Comparison of ENCODE assay signal across 21 cellular contexts in genomic region chr10:93954726-93955363, GRCh38. TPM values are rescaled to one million over a fixed set of nuclear protein-coding genes. Genes with fewer than 3 reads are reported as not detected.
A peak's percentile ranks its signal among the peaks of the same experiment; 100 is the strongest.
DNase-seq lines count a peak whose midpoint lies in the region; FAIRE-seq and TF ChIP-seq lines count a peak whose summit lies in the region.
"Had no signal": no experiment of that assay in that cellular context is flagged by ENCODE, and none has a peak within 500 bp of the region (broad histone marks: within the 10 kb centered on the region; RNA-seq: fewer than 3 reads in every experiment).

No MANE protein-coding gene starts in this region.

- peak overlapping the region; percentile 45 for H3K4me2 ChIP-seq in keratinocyte (ENCODE audit: control insufficient read depth, extremely low read depth, insufficient read depth, low read depth, low read length)

- H2AFZ ChIP-seq in keratinocyte (ENCODE audit: control insufficient read depth, low read length): no peak overlapping the region

- DNase-seq in AG10803 (ENCODE audit: low read depth) (peak; percentile 29), MG63 (peak; percentile 67), astrocyte of the spinal cord (ENCODE audit: low read depth, low spot score) (peak; percentile 65), keratinocyte (ENCODE audit: low read depth, low spot score) (no peak), SIG-M5 (lab: John Stamatoyannopoulos, UW) (no peak), NCI-H2081 treated with DMSO at 0.1 percent for 48 hours (lab: John Stamatoyannopoulos, UW) (no peak), DMS153 treated with DMSO at 0.1 percent for 48 hours (lab: John Stamatoyannopoulos, UW; ENCODE audit: unreplicated experiment) (no peak), dedifferentiated amniotic fluid mesenchymal stem cell (ENCODE audit: extremely low spot score) (no peak)
- DNase-seq: activated CD8-positive, alpha-beta T cell treated with anti-CD3 and anti-CD28 coated beads, Interleukin-2, amount 10 ng/mL, durations not matched to agents 7 days and 5 days; activated naive CD8-positive, alpha-beta T cell treated with anti-CD3 and anti-CD28 coated beads, Interleukin-2, amount 50 U/mL, for 24 hours; effector memory CD8-positive, alpha-beta T cell; GDM1; H9; MM.1S; NCI-H2029 treated with DMSO at 0.1 percent for 48 hours; NCI-H524 treated with DMSO at 0.1 percent for 48 hours; stimulated activated CD4-positive, alpha-beta T cell treated with anti-CD3 and anti-CD28 coated beads, Interleukin-12 subunit alpha, Interleukin-12 subunit beta, amount 100 ng/mL, for 4 hours; stimulated activated naive CD4-positive, alpha-beta T cell treated with Interleukin-2 at 50 U/mL for 16 hours had no signal

- H3K27me3 ChIP-seq in MG63 (no peaks in the 10 kb centered on the region), keratinocyte (ENCODE audit: control insufficient read depth, extremely low read depth, insufficient read depth, low read length) (no peaks in the 10 kb centered on the region)

- peaks cover 6% of the 10 kb centered on the region for H3K4me1 ChIP-seq in keratinocyte (ENCODE audit: control insufficient read depth, extremely low read depth, insufficient read depth, low read length)
- H3K4me1 ChIP-seq: prostate gland had no signal

- in situ Hi-C loops in astrocyte of the spinal cord (cut with HindIII; ENCODE audit: low sequenced_read_pairs): no loop called here

- H3K9me3 ChIP-seq in MG63 (peaks cover 3% of the 10 kb centered on the region; the same call in 1 of the 2 replicates), keratinocyte (ENCODE audit: control insufficient read depth, low read depth, low read length) (no peaks in the 10 kb centered on the region)
- H3K9me3 ChIP-seq: prostate gland had no signal

- peak overlapping the region; percentile 59 for H3K27ac ChIP-seq in keratinocyte (ENCODE audit: control insufficient read depth, insufficient read depth, low read length)
- H3K27ac ChIP-seq: prostate gland, VCaP had no signal

- no peaks in the 10 kb centered on the region for H3K9me1 ChIP-seq in keratinocyte (ENCODE audit: control insufficient read depth, extremely low read depth, insufficient read depth, low read length)

- TF ChIP-seq CTCF in AG10803 (conservative IDR thresholded peaks at IDR 0.05; ENCODE audit: low read length) (no peak), astrocyte of the spinal cord (IDR thresholded peaks at IDR 0.05; ENCODE audit: low read depth, low read length) (no peak), keratinocyte (optimal IDR thresholded peaks at IDR 0.05 in 1 of 3, IDR thresholded peaks at IDR 0.05 in 1 of 3, conservative IDR thresholded peaks at IDR 0.05 in 1 of 3; ENCODE audit: extremely low read depth in 1 of 3, insufficient read depth in 2 of 3, low read length in 3 of 3) (no peak)

- H3K9ac ChIP-seq in keratinocyte (ENCODE audit: control insufficient read depth, extremely low read depth, insufficient read depth, low read length): no peak overlapping the region

- no peak for FAIRE-seq in keratinocyte (lab: Jason Lieb, UNC)

- H3K4me3 ChIP-seq in AG10803 (ENCODE audit: low read length) (no peak overlapping the region), MG63 (no peak overlapping the region), astrocyte of the spinal cord (ENCODE audit: low read depth, low read length) (no peak overlapping the region), keratinocyte (ENCODE audit: control insufficient read depth in 2 of 3, extremely low read depth in 1 of 3, insufficient read depth in 2 of 3, low read depth in 1 of 3, low read length in 3 of 3) (no peak overlapping the region)
- H3K4me3 ChIP-seq: prostate gland had no signal

- dilution Hi-C loops in keratinocyte (cut with MboI; ENCODE audit: extremely low pct_ligation_motif_present, low sequenced_read_pairs): no loop called here

- H4K20me1 ChIP-seq in keratinocyte (ENCODE audit: control insufficient read depth, extremely low read depth, insufficient read depth, low read length): no peaks in the 10 kb centered on the region

- H3K36me3 ChIP-seq in MG63: no peaks in the 10 kb centered on the region
- no peaks in the 10 kb centered on the region for H3K36me3 ChIP-seq in keratinocyte (ENCODE audit: control insufficient read depth in 2 of 2, extremely low read depth in 1 of 2, insufficient read depth in 2 of 2, low read length in 2 of 2)
- H3K36me3 ChIP-seq: prostate gland had no signal

- H3K79me2 ChIP-seq in keratinocyte (ENCODE audit: control insufficient read depth, insufficient read depth, low read length): no peaks in the 10 kb centered on the region

RNA-seq across cellular contexts. Expression of gene PLCE1, which starts 38.9 kb away (rescaled TPM):
- 1.5 and 3.9 TPM in 2 replicates for total RNA-seq in MG63 (2014; rRNA removed; shearing (Covaris generic); ENCODE audit: low replicate concordance)
- polyA plus RNA-seq in keratinocyte: 0.01 TPM in 2 of 3 replicates, not detected in the other
- 0.02 TPM for polyA plus RNA-seq in keratinocyte (2011; ENCODE audit: low read depth)
- 0.01 TPM in 1 of 2 replicates, not detected in the other for polyA plus RNA-seq in keratinocyte (2011; cell fraction: cytosol; rRNA removed)
- polyA plus RNA-seq in keratinocyte (2011; cell fraction: nucleus; rRNA removed): 0.03 and 0.04 TPM in 2 replicates
- polyA plus RNA-seq in keratinocyte (2012; ENCODE audit: low replicate concordance): 0.13 and 0.30 TPM in 2 replicates
- polyA minus RNA-seq in keratinocyte: 0.13 to 0.23 TPM in 2 of 3 replicates, not detected in the other
- polyA minus RNA-seq in keratinocyte (2011; cell fraction: cytosol; rRNA and poly(A)+ RNA removed): not detected
- under 0.01 and 0.08 TPM in 2 replicates for polyA minus RNA-seq in keratinocyte (2011; cell fraction: nucleus; rRNA and poly(A)+ RNA removed)
- total RNA-seq: activated CD8-positive, alpha-beta T cell treated with anti-CD3 and anti-CD28 coated beads, Interleukin-2, amount 10 ng/mL, durations not matched to agents 7 days and 5 days; activated T-helper 1 cell treated with anti-CD3 and anti-CD28 coated beads, Interleukin-12 subunit alpha, Interleukin-12 subunit beta, Interleukin-2, Interleukin-4 antibody, amounts not matched to agents 30 ng/mL and 10 ng/mL and 1 ng/mL, durations not matched to agents 14 hours and 24 hours and 36 hours had no signal

Comparison
In these comparisons a context has a peak if more than half of its experiments do, and no peak if none do; other contexts are left out.
1. DNase-seq: peak in AG10803 (single experiment), MG63 (single experiment) and astrocyte of the spinal cord (single experiment); none in keratinocyte (single experiment), SIG-M5 (single experiment), NCI-H2081 treated with DMSO at 0.1 percent for 48 hours (single experiment), DMS153 treated with DMSO at 0.1 percent for 48 hours (single experiment) and dedifferentiated amniotic fluid mesenchymal stem cell (single experiment).